16 cellular contexts compared by ENCODE assay signal in the genomic region with DNA sequence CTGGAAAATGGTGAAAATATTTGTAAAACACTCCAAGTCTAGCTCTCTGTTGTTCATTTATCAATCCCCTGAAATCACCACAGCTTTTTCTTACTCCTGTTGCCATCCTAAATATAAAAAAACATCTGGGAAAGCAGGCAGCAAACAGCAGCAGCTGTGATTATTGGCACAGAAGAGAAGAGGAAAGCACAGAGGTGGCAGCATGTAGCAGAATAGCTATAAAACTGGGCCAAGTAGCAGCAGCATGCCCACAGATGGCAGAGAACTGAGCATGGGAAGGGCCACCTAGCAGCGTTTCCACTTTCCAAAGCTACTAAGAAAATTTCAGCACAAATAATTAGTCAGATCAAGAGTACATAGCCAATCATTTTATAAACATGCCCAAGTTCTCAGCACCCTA.
"Had no signal": no experiment of that assay in that cellular context is flagged by ENCODE, and none has a peak within 500 bp of the region (broad histone marks: within the 10 kb centered on the region; RNA-seq: fewer than 3 reads in every experiment).

No MANE protein-coding gene starts in this region.

- H3K4me2 ChIP-seq: smooth muscle cell had no signal

- H3K27me3 ChIP-seq: adrenal gland had no signal

- H3K4me3 ChIP-seq: adrenal gland, left ventricle myocardium inferior, prostate gland, smooth muscle cell had no signal

- H3K36me3 ChIP-seq: adrenal gland, left ventricle myocardium inferior, prostate gland had no signal

- H3K27ac ChIP-seq: adrenal gland, left ventricle myocardium inferior, prostate gland had no signal

- H3K4me1 ChIP-seq: adrenal gland, left ventricle myocardium inferior, prostate gland had no signal

- DNase-seq: activated CD4-positive, alpha-beta memory T cell treated with anti-CD3 and anti-CD28 coated beads, Interleukin-2, amount 10 ng/mL, durations not matched to agents 7 days and 5 days; activated CD4-positive, alpha-beta T cell treated with anti-CD3 and anti-CD28 coated beads for 4 hours; activated effector memory CD4-positive, alpha-beta T cell treated with Interleukin-2 at 50 U/mL for 16 hours; activated naive CD4-positive, alpha-beta T cell treated with anti-CD3 and anti-CD28 coated beads, Interleukin-2, amount 50 U/mL, for 16 hours; activated T-cell treated with anti-CD3 and anti-CD28 coated beads, Interleukin-2, amount 50 U/mL, for 4 hours; adrenal gland; hippocampal formation; left ventricle myocardium inferior; occipital lobe; right cardiac atrium; stimulated activated CD4-positive, alpha-beta T cell treated with anti-CD3 and anti-CD28 coated beads, Interleukin-4, amount 100 ng/mL, for 4 hours; stimulated activated CD8-positive, alpha-beta memory T cell treated with anti-CD3 and anti-CD28 coated beads, Interleukin-4, amount 100 ng/mL, for 48 hours; stimulated activated naive CD4-positive, alpha-beta T cell treated with Interleukin-2 at 50 U/mL for 16 hours; trophoblast cell had no signal

- H3K9me3 ChIP-seq: adrenal gland, prostate gland had no signal
